ENCODE assay signal across 25 cellular contexts in the genomic region with DNA sequence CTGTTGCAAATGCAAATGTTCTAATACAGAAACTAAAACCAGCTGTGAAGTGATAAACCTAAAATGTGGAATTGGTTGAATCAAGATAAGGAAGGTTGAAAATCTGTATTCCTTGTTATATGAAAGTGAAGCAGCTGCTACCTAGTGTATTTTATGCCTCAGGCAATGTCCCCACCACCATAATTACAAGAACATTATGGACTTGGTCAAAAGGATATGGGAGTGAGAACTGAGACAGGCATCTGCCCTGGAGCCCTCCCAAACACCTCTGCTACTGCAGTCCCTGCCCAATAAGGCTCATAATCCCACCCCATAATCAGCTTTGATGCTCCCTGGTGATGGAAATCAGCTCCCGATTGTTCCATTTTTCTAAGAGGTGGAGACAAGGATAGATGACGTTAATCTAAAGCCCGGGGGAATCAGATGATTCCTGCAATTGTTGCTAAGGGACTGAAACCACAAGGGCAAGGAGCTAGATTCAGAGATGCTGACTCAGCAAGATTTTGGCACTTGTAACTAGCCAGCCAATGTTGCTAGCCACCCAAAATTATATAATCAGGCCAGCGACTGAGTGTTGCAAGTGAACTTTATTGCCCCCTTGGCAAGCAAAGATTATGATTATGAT.
DNase-seq lines count a peak whose midpoint lies in the region; ATAC-seq and TF ChIP-seq lines count a peak whose summit lies in the region.
"Had no signal": no experiment of that assay in that cellular context is flagged by ENCODE, and none has a peak within 500 bp of the region (broad histone marks: within the 10 kb centered on the region; RNA-seq: fewer than 3 reads in every experiment).

No MANE protein-coding gene starts in this region.

- H3K4me3 ChIP-seq in AG10803 (ENCODE audit: low read length): no peak overlapping the region
- H3K4me3 ChIP-seq in fibroblast of the aortic adventitia (ENCODE audit: low read depth, low read length): no peak overlapping the region
- H3K4me3 ChIP-seq: thyroid gland had no signal

- ATAC-seq in HG03469 (IDR thresholded peaks at IDR 0.05; ENCODE audit: unreplicated experiment): no peak
- ATAC-seq: activated naive CD4-positive, alpha-beta T cell treated with anti-CD3 and anti-CD28 coated beads, Interleukin-2, amount 50 U/mL, for 72 hours; effector memory CD8-positive, alpha-beta T cell; left lobe of liver; stimulated activated naive CD8-positive, alpha-beta T cell treated with anti-CD3 and anti-CD28 coated beads, Interleukin-15, Interleukin-2, amounts not matched to agents 100 U/mL and 50 U/mL, for 24 hours had no signal

- TF ChIP-seq CTCF in AG10803 (conservative IDR thresholded peaks at IDR 0.05; ENCODE audit: low read length) (no peak), fibroblast of the aortic adventitia (IDR thresholded peaks at IDR 0.05; ENCODE audit: insufficient read depth, low read length) (no peak)

- DNase-seq in AG10803 (ENCODE audit: low read depth) (peak; percentile 78), LHCN-M2 (ENCODE audit: low read depth) (peak; percentile 21), astrocyte of the hippocampus (ENCODE audit: low read depth, low spot score) (peak; percentile 83), fibroblast of the aortic adventitia (ENCODE audit: low read depth) (peak; percentile 88), caudate nucleus (lab: John Stamatoyannopoulos, UW) (no peak)
- DNase-seq in activated T-cell treated with anti-CD3 and anti-CD28 coated beads, Interleukin-2, amount 50 U/mL, for 1 hour: no peak
- no peak for DNase-seq in activated CD8-positive, alpha-beta memory T cell treated with anti-CD3 and anti-CD28 coated beads, Interleukin-2, amount 50 U/mL, for 4 hours
- DNase-seq: activated CD4-positive, alpha-beta T cell treated with anti-CD3 and anti-CD28 coated beads for 4 hours; aorta; effector memory CD8-positive, alpha-beta T cell; foreskin fibroblast; HFFc6; mesendoderm; naive B cell; NCI-H1436; NCI-H345; retina; SIG-M5; stimulated activated CD4-positive, alpha-beta T cell treated with anti-CD3 and anti-CD28 coated beads, Interleukin-12 subunit alpha, Interleukin-12 subunit beta, amount 100 ng/mL, for 4 hours; stimulated activated CD4-positive, alpha-beta T cell treated with anti-CD3 and anti-CD28 coated beads, Interleukin-4, amount 100 ng/mL, for 4 hours; stimulated activated naive CD8-positive, alpha-beta T cell treated with anti-CD3 and anti-CD28 coated beads, Interleukin-15, Interleukin-2, amounts not matched to agents 100 U/mL and 50 U/mL, for 24 hours; thyroid gland had no signal

- H3K27ac ChIP-seq in caudate nucleus (ENCODE audit: low read depth, low read length): no peak overlapping the region
- H3K27ac ChIP-seq: thyroid gland had no signal

Comparison
In these comparisons a context has a peak if more than half of its experiments do, and no peak if none do; other contexts are left out.
1. DNase-seq: peak in AG10803 (single experiment), LHCN-M2 (single experiment), astrocyte of the hippocampus (single experiment) and fibroblast of the aortic adventitia (single experiment); none in activated T-cell treated with anti-CD3 and anti-CD28 coated beads, Interleukin-2, amount 50 U/mL, for 1 hour (single experiment), caudate nucleus (0 of 61) and activated CD8-positive, alpha-beta memory T cell treated with anti-CD3 and anti-CD28 coated beads, Interleukin-2, amount 50 U/mL, for 4 hours (single experiment).